Comparison of ENCODE assay signal across 1 cellular context in the genomic region with DNA sequence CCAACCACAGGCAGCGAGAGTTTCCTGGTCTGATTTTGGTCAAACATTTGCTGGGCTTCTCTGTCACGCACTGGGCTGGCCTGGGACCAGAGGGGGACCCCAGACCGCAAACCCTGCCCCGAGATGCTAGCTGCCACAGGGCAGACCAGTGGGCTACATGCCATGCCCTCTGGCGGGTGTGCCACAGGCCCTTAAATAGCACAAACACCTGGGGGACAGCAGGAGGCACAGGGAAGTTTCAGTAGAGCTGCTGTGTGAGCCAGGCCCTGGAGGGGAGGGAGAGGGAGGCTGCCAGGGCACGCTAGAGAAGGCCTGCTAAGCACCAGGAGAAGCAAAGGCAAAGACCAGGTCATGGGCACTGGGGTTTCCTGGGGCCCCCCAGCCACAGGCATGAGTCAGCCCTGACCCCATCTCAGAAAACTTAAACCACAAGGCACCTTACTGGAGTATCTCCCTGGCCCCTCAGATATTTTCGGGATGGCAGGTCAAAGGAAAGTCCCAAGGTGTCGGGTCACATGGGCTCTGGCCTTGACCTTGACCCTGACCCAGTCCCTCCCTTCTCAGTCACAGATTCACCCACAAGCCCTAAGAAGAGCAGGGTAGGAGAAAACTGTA.
TF ChIP-seq lines count a peak whose summit lies in the region.

No MANE protein-coding gene starts in this region.

TF ChIP-seq in GM23338, 12 proteins besides CTCF, POLR2A, EP300 and RAD21 (continued from another document):
- TF ChIP-seq, protein P1, sequence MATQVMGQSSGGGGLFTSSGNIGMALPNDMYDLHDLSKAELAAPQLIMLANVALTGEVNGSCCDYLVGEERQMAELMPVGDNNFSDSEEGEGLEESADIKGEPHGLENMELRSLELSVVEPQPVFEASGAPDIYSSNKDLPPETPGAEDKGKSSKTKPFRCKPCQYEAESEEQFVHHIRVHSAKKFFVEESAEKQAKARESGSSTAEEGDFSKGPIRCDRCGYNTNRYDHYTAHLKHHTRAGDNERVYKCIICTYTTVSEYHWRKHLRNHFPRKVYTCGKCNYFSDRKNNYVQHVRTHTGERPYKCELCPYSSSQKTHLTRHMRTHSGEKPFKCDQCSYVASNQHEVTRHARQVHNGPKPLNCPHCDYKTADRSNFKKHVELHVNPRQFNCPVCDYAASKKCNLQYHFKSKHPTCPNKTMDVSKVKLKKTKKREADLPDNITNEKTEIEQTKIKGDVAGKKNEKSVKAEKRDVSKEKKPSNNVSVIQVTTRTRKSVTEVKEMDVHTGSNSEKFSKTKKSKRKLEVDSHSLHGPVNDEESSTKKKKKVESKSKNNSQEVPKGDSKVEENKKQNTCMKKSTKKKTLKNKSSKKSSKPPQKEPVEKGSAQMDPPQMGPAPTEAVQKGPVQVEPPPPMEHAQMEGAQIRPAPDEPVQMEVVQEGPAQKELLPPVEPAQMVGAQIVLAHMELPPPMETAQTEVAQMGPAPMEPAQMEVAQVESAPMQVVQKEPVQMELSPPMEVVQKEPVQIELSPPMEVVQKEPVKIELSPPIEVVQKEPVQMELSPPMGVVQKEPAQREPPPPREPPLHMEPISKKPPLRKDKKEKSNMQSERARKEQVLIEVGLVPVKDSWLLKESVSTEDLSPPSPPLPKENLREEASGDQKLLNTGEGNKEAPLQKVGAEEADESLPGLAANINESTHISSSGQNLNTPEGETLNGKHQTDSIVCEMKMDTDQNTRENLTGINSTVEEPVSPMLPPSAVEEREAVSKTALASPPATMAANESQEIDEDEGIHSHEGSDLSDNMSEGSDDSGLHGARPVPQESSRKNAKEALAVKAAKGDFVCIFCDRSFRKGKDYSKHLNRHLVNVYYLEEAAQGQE (IDR thresholded peaks at IDR 0.05; ENCODE audit: unreplicated experiment), result no peak
- TF ChIP-seq POLR2AphosphoS5 (IDR thresholded peaks at IDR 0.05; ENCODE audit: low read depth) (no peak), JUNB (IDR thresholded peaks at IDR 0.05; ENCODE audit: unreplicated experiment) (no peak), STAT1 (IDR thresholded peaks at IDR 0.05; ENCODE audit: unreplicated experiment) (no peak), EZH2 (IDR thresholded peaks at IDR 0.05; ENCODE audit: low read depth, unreplicated experiment) (no peak), NANOG (IDR thresholded peaks at IDR 0.05; ENCODE audit: borderline replicate concordance) (no peak), ZNF331 (CRISPR knock-in tag; IDR thresholded peaks at IDR 0.05; ENCODE audit: low read depth) (no peak)
- TF ChIP-seq, protein P2, sequence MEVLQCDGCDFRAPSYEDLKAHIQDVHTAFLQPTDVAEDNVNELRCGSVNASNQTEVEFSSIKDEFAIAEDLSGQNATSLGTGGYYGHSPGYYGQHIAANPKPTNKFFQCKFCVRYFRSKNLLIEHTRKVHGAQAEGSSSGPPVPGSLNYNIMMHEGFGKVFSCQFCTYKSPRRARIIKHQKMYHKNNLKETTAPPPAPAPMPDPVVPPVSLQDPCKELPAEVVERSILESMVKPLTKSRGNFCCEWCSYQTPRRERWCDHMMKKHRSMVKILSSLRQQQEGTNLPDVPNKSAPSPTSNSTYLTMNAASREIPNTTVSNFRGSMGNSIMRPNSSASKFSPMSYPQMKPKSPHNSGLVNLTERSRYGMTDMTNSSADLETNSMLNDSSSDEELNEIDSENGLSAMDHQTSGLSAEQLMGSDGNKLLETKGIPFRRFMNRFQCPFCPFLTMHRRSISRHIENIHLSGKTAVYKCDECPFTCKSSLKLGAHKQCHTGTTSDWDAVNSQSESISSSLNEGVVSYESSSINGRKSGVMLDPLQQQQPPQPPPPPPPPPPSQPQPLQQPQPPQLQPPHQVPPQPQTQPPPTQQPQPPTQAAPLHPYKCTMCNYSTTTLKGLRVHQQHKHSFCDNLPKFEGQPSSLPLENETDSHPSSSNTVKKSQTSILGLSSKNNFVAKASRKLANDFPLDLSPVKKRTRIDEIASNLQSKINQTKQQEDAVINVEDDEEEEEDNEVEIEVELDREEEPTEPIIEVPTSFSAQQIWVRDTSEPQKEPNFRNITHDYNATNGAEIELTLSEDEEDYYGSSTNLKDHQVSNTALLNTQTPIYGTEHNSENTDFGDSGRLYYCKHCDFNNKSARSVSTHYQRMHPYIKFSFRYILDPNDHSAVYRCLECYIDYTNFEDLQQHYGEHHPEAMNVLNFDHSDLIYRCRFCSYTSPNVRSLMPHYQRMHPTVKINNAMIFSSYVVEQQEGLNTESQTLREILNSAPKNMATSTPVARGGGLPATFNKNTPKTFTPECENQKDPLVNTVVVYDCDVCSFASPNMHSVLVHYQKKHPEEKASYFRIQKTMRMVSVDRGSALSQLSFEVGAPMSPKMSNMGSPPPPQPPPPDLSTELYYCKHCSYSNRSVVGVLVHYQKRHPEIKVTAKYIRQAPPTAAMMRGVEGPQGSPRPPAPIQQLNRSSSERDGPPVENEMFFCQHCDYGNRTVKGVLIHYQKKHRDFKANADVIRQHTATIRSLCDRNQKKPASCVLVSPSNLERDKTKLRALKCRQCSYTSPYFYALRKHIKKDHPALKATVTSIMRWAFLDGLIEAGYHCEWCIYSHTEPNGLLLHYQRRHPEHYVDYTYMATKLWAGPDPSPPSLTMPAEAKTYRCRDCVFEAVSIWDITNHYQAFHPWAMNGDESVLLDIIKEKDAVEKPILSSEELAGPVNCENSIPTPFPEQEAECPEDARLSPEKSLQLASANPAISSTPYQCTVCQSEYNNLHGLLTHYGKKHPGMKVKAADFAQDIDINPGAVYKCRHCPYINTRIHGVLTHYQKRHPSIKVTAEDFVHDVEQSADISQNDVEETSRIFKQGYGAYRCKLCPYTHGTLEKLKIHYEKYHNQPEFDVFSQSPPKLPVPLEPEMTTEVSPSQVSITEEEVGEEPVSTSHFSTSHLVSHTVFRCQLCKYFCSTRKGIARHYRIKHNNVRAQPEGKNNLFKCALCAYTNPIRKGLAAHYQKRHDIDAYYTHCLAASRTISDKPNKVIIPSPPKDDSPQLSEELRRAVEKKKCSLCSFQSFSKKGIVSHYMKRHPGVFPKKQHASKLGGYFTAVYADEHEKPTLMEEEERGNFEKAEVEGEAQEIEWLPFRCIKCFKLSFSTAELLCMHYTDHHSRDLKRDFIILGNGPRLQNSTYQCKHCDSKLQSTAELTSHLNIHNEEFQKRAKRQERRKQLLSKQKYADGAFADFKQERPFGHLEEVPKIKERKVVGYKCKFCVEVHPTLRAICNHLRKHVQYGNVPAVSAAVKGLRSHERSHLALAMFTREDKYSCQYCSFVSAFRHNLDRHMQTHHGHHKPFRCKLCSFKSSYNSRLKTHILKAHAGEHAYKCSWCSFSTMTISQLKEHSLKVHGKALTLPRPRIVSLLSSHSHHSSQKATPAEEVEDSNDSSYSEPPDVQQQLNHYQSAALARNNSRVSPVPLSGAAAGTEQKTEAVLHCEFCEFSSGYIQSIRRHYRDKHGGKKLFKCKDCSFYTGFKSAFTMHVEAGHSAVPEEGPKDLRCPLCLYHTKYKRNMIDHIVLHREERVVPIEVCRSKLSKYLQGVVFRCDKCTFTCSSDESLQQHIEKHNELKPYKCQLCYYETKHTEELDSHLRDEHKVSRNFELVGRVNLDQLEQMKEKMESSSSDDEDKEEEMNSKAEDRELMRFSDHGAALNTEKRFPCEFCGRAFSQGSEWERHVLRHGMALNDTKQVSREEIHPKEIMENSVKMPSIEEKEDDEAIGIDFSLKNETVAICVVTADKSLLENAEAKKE (CRISPR knock-in tag; IDR thresholded peaks at IDR 0.05), result no peak
